In genomic region chr15:40594429-40594836, GRCh38 we compare ENCODE assay signal across 8 cellular contexts. TPM values are rescaled to one million over a fixed set of nuclear protein-coding genes. Genes with fewer than 3 reads are reported as not detected.
DNase-seq lines count a peak whose midpoint lies in the region; ATAC-seq, FAIRE-seq and TF ChIP-seq lines count a peak whose summit lies in the region.

No MANE protein-coding gene starts in this region.

- H3K4me3 ChIP-seq in gastroesophageal sphincter = peak overlapping the region; percentile 64
- peak overlapping the region; percentile 90 for H3K4me3 ChIP-seq in parathyroid adenoma (ENCODE audit: low read depth, low read length)

- FAIRE-seq in GM12891 (lab: Jason Lieb, UNC) = no peak

- H3K4me1 Mint-ChIP-seq in WTC11 = peaks cover 27% of the 10 kb centered on the region

- TF ChIP-seq CTCF in WTC11 (IDR thresholded peaks at IDR 0.05) (no peak), gastroesophageal sphincter (IDR thresholded peaks at IDR 0.05) (no peak), parathyroid adenoma (IDR thresholded peaks at IDR 0.05) (no peak)

- no peak for TF ChIP-seq EP300 in gastroesophageal sphincter (IDR thresholded peaks at IDR 0.05)

- DNase-seq in AML-193 (lab: John Stamatoyannopoulos, UW) = peak; percentile 60 to 64
- peak; percentile 35 for DNase-seq in GM12891 (ENCODE audit: insufficient read length, low spot score)
- peak; percentile 28 for DNase-seq in NCI-H1092 (lab: John Stamatoyannopoulos, UW)
- DNase-seq in WTC11 (ENCODE audit: low spot score) = peak; percentile 71
- DNase-seq in activated CD8-positive, alpha-beta memory T cell treated with anti-CD3 and anti-CD28 coated beads, Interleukin-2, amount 50 U/mL, for 48 hours = no peak

- CTCF ChIA-PET in WTC11 (lab: Charles Lee) = interaction anchor here (0.6 to 1.0 kb wide), 2 partner anchors 194 to 265 kb away, joined by 3 read pairs; no protein-coding TSS in a partner anchor

- H3K4me3 Mint-ChIP-seq in WTC11 = peak overlapping the region; percentile 92

- peak overlapping the region; percentile 87 for H2AFZ ChIP-seq in parathyroid adenoma

- peak overlapping the region; percentile 92 for H3K4me2 ChIP-seq in parathyroid adenoma (ENCODE audit: low read length)

- peaks cover 31% of the 10 kb centered on the region for H3K27me3 ChIP-seq in gastroesophageal sphincter
- no peaks in the 10 kb centered on the region for H3K27me3 ChIP-seq in parathyroid adenoma (ENCODE audit: control insufficient read depth, insufficient read depth, low read length)

- no peaks in the 10 kb centered on the region for H3K79me2 ChIP-seq in parathyroid adenoma

- H3K9ac ChIP-seq in parathyroid adenoma = no peak overlapping the region

- H3K9me3 ChIP-seq in gastroesophageal sphincter (no peaks in the 10 kb centered on the region), parathyroid adenoma (ENCODE audit: control insufficient read depth, low read length) (no peaks in the 10 kb centered on the region)

- TF ChIP-seq POLR2A in GM12891 (IDR thresholded peaks at IDR 0.05; ENCODE audit: low read depth, low read length) (no peak), gastroesophageal sphincter (IDR thresholded peaks at IDR 0.05) (no peak)

- ATAC-seq in HG02642 (IDR thresholded peaks at IDR 0.05; ENCODE audit: poor library complexity, unreplicated experiment) = peak; percentile 50
- ATAC-seq in WTC11 = peak; percentile 73
- peak; percentile 9 for ATAC-seq in gastroesophageal sphincter

- 0% methylated on average over 18 to 24 of the region's 31 CpGs for WGBS in gastroesophageal sphincter (ENCODE audit: low coverage in 1 of 2), 2 donors

- H3K27me3 Mint-ChIP-seq in WTC11 (ENCODE audit: low read depth) = no peaks in the 10 kb centered on the region; the same call in 1 of the 2 replicates

- H3K36me3 Mint-ChIP-seq in WTC11 = no peaks in the 10 kb centered on the region

- H3K36me3 ChIP-seq in gastroesophageal sphincter (no peaks in the 10 kb centered on the region), parathyroid adenoma (ENCODE audit: control insufficient read depth, insufficient read depth, low read length) (no peaks in the 10 kb centered on the region)

- no peaks in the 10 kb centered on the region for H3K9me3 Mint-ChIP-seq in WTC11

- H3K27ac ChIP-seq in gastroesophageal sphincter (peak overlapping the region in 2 of 4 donors; percentile 90 to 91), parathyroid adenoma (peak overlapping the region; percentile 96)

- H3K4me1 ChIP-seq in gastroesophageal sphincter = peaks cover 0 to 24% (median 6%) of the 10 kb centered on the region in 3 donors
- H3K4me1 ChIP-seq in parathyroid adenoma = no peaks in the 10 kb centered on the region

- H3K27ac Mint-ChIP-seq in WTC11 = peak overlapping the region; percentile 100

- POLR2A ChIA-PET in WTC11 (lab: Charles Lee) = interaction anchor here (1.0 kb wide), 1 partner anchor 25 kb away, joined by 3 read pairs; the partner anchor contains the start of gene RPUSD2

TF ChIP-seq in GM12891, 5 proteins besides CTCF, POLR2A, EP300 and RAD21:
- TF ChIP-seq SPI1 (IDR thresholded peaks at IDR 0.05; ENCODE audit: low read depth, low read length) (no peak), POU2F2 (IDR thresholded peaks at IDR 0.05; ENCODE audit: low read depth, low read length) (no peak), TAF1 (IDR thresholded peaks at IDR 0.05; ENCODE audit: low read depth, low read length) (no peak), POLR2AphosphoS5 (IDR thresholded peaks at IDR 0.05; ENCODE audit: low read depth, low read length) (no peak), PAX5 (IDR thresholded peaks at IDR 0.05; ENCODE audit: insufficient read depth, low read length, severe bottlenecking) (no peak)

TF ChIP-seq in WTC11, 78 proteins besides CTCF, POLR2A, EP300 and RAD21:
- TF ChIP-seq SMAD3 (CRISPR knock-in tag; IDR thresholded peaks at IDR 0.05; ENCODE audit: borderline replicate concordance) (0 out of 2 replicates have a peak, but pooled peaks have one; percentile 13), KAT7 (CRISPR knock-in tag; IDR thresholded peaks at IDR 0.05; ENCODE audit: borderline replicate concordance) (no peak), MYBL2 (CRISPR knock-in tag; IDR thresholded peaks at IDR 0.05) (no peak)
- TF ChIP-seq, protein P1, sequence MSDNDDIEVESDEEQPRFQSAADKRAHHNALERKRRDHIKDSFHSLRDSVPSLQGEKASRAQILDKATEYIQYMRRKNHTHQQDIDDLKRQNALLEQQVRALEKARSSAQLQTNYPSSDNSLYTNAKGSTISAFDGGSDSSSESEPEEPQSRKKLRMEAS (CRISPR knock-in tag; IDR thresholded peaks at IDR 0.05) = 0 out of 2 replicates have a peak, but pooled peaks have one; percentile 8
- TF ChIP-seq, protein P2, sequence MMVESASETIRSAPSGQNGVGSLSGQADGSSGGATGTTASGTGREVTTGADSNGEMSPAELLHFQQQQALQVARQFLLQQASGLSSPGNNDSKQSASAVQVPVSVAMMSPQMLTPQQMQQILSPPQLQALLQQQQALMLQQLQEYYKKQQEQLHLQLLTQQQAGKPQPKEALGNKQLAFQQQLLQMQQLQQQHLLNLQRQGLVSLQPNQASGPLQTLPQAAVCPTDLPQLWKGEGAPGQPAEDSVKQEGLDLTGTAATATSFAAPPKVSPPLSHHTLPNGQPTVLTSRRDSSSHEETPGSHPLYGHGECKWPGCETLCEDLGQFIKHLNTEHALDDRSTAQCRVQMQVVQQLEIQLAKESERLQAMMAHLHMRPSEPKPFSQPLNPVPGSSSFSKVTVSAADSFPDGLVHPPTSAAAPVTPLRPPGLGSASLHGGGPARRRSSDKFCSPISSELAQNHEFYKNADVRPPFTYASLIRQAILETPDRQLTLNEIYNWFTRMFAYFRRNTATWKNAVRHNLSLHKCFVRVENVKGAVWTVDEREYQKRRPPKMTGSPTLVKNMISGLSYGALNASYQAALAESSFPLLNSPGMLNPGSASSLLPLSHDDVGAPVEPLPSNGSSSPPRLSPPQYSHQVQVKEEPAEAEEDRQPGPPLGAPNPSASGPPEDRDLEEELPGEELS (CRISPR knock-in tag; IDR thresholded peaks at IDR 0.05) = 0 out of 2 replicates have a peak, but pooled peaks have one; percentile 16
- TF ChIP-seq, protein P3, sequence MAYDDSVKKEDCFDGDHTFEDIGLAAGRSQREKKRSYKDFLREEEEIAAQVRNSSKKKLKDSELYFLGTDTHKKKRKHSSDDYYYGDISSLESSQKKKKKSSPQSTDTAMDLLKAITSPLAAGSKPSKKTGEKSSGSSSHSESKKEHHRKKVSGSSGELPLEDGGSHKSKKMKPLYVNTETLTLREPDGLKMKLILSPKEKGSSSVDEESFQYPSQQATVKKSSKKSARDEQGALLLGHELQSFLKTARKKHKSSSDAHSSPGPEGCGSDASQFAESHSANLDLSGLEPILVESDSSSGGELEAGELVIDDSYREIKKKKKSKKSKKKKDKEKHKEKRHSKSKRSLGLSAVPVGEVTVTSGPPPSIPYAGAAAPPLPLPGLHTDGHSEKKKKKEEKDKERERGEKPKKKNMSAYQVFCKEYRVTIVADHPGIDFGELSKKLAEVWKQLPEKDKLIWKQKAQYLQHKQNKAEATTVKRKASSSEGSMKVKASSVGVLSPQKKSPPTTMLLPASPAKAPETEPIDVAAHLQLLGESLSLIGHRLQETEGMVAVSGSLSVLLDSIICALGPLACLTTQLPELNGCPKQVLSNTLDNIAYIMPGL (CRISPR knock-in tag; IDR thresholded peaks at IDR 0.05) = peak; percentile 80

RNA-seq across cellular contexts. Expression of gene KNL1, which starts 0.4 kb away (rescaled TPM):
- 6.5 TPM for polyA plus RNA-seq in GM12891 (2012; ENCODE audit: low read depth, missing spikeins)
- total RNA-seq in WTC11 (2021) (18.4 to 24.0 TPM (median 21.1 TPM) in 3 replicates), gastroesophageal sphincter (under 1 TPM; 0.23 to 0.89 (median 0.57) TPM)

RNA-seq across cellular contexts. Expression of gene RPUSD2, which starts 25.3 kb away (rescaled TPM):
- polyA plus RNA-seq in GM12891 (2012; ENCODE audit: low read depth, missing spikeins) = 10.6 TPM
- 28.5 to 34.2 TPM (median 30.8 TPM) in 3 replicates for total RNA-seq in WTC11 (2021)
- total RNA-seq in gastroesophageal sphincter = 10 to 100 TPM in 1 of 4 donors, 1 to 10 TPM in 3; 7.2 to 11.6 (median 8.7) TPM

RNA-seq across cellular contexts. Expression of gene CCDC32, which starts 29.6 kb away (rescaled TPM):
- 35.4 TPM for polyA plus RNA-seq in GM12891 (2012; ENCODE audit: low read depth, missing spikeins)
- total RNA-seq in WTC11 (2021) (12.8 to 15.6 TPM (median 13.7 TPM) in 3 replicates), gastroesophageal sphincter (10 to 100 TPM; 16.2 to 45.8 (median 34.0) TPM)

Comparison
In these comparisons a context has a peak if more than half of its experiments do, and no peak if none do; other contexts are left out.
1. ATAC-seq: peak in every context shown above with its lines; median percentile 73 in WTC11; 50 in HG02642; 9 in gastroesophageal sphincter.
2. RNA of gene KNL1, which starts 0.4 kb away (total RNA-seq): 18.4 to 24.0 TPM in WTC11; 0.23 to 0.89 TPM in gastroesophageal sphincter; every median in the first group is over 10 times any median in the second.